ENCODE assay signal across 8 cellular contexts in the genomic region with DNA sequence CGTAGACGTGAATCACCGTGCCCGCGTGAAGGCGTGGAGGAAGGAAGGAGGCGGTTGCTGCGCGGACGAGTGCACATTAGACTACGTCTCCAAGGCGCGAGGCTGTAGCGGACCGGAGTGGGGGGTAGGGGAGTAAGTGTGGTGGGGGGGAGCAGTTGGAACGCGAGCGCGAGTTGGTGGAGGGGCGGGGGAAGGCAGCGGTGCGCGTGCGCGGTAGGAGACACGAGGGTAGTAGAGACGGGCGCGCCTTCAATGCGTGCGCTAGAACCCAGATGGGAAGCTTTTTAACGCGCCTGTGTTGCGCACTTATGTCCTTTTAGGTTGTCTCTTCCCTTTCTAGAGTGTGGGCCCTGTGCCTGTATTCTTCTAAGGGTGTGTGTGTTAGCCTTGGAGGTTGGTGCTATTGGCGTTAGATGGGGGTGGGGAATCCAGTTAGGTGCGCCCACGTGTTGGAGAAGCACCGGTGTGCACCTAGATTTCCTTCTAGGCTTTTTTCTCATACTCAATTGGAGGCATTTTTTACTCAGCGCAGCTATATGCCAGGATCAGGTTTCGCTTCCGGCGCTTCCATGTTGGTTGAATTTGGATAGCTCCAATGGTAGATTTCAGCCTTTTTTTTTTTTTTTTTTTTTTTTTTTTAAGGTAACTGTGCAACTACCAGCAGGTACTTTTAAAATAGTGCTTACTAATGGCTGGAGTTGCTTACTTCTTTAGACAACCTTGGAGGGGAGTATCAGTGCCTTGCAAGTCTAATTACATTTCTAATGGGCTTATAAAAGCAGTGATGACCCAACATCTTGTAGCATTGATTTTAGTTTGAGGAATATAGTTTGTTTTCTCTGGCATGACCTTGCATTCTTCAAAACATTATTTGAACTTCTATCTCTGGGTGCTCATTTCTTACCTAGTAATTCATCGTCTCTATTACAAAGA. TPM values are rescaled to one million over a fixed set of nuclear protein-coding genes. Genes with fewer than 3 reads are reported as not detected.
A peak's percentile ranks its signal among the peaks of the same experiment; 100 is the strongest.
DNase-seq lines count a peak whose midpoint lies in the region; ATAC-seq and TF ChIP-seq lines count a peak whose summit lies in the region.

No MANE protein-coding gene starts in this region.

- H3K9me3 ChIP-seq in left ventricle myocardium inferior (replicated peaks) (no peaks in the 10 kb centered on the region), prostate gland (no peaks in the 10 kb centered on the region)

- intact Hi-C loops in left ventricle myocardium inferior (cut with micrococcal nuclease), result no loop called here
- intact Hi-C loops in prostate gland (cut with DNase I), result no loop called here

- POLR2A ChIA-PET in T-cell (lab: Charles Lee), result interaction anchor here in 1 of 2 donors (0.6 to 0.8 kb wide), 3 partner anchors 17 to 487 kb away, joined by 3 to 5 read pairs (median 4); no protein-coding TSS in a partner anchor

- peak overlapping the region; percentile 97 to 98 for H3K27ac Mint-ChIP-seq in T-cell

- H3K27ac ChIP-seq in left ventricle myocardium inferior (replicated peaks) (peak overlapping the region; percentile 90), prostate gland (peak overlapping the region; percentile 95 to 97), urinary bladder (ENCODE audit: low read depth) (peak overlapping the region; percentile 40)

- peak; percentile 61 for DNase-seq in A172 (ENCODE audit: low spot score)
- DNase-seq in NCI-H1092 treated with DMSO at 0.1 percent for 48 hours (lab: John Stamatoyannopoulos, UW), result peak; percentile 54
- DNase-seq in T-cell, result peak; percentile 31 to 79 (median 69)
- peak; percentile 42 for DNase-seq in amniotic epithelial cell (ENCODE audit: low read depth)
- peak; percentile 65 for DNase-seq in left ventricle myocardium inferior
- peak; percentile 71 for DNase-seq in prostate gland (ENCODE audit: low spot score)

- H3K4me3 ChIP-seq in left ventricle myocardium inferior (peak overlapping the region; percentile 97), prostate gland (peak overlapping the region; percentile 77 to 92), urinary bladder (ENCODE audit: low read depth, low read length) (peak overlapping the region; percentile 80)

- no peaks in the 10 kb centered on the region for H3K9me3 Mint-ChIP-seq in T-cell

- peaks cover 7% of the 10 kb centered on the region for H3K36me3 ChIP-seq in left ventricle myocardium inferior
- H3K36me3 ChIP-seq in prostate gland, result no peaks in the 10 kb centered on the region
- no peaks in the 10 kb centered on the region for H3K36me3 ChIP-seq in urinary bladder (ENCODE audit: insufficient read depth)

- no peak for TF ChIP-seq POLR2A in prostate gland (IDR thresholded peaks at IDR 0.05)

- H3K27me3 ChIP-seq in left ventricle myocardium inferior (ENCODE audit: low read depth) (no peaks in the 10 kb centered on the region), prostate gland (replicated peaks; ENCODE audit: insufficient read depth) (no peaks in the 10 kb centered on the region)

- peak; percentile 35 for ATAC-seq in GM19035 (IDR thresholded peaks at IDR 0.05; ENCODE audit: unreplicated experiment)
- peak; percentile 21 to 31 (median 30) for ATAC-seq in T-cell (replicated peaks in 1 of 4)

- TF ChIP-seq CTCF in left ventricle myocardium inferior (IDR thresholded peaks at IDR 0.05; ENCODE audit: borderline replicate concordance), result no peak
- no peak for TF ChIP-seq CTCF in prostate gland (IDR thresholded peaks at IDR 0.05)

- H3K27me3 Mint-ChIP-seq in T-cell, result no peaks in the 10 kb centered on the region

- CTCF ChIA-PET in T-cell (lab: Charles Lee), result interaction anchor here in 1 of 2 donors (0.6 to 1.2 kb wide), 6 partner anchors 73 to 1617 kb away, joined by 3 to 6 read pairs (median 4); partner anchors contain the start of genes AAAS, SOAT2, SPRYD3 and TARBP2

- H3K4me3 Mint-ChIP-seq in T-cell, result peak overlapping the region; percentile 98 to 100 (median 99)

- 4% methylated on average over 40 of the region's 43 CpGs for WGBS in prostate gland
- WGBS in urinary bladder, result 3% methylated on average over 43 of the region's 43 CpGs

- H3K36me3 Mint-ChIP-seq in T-cell, result peaks cover 6% of the 10 kb centered on the region

- H3K4me1 ChIP-seq in left ventricle myocardium inferior (peaks cover 77% of the 10 kb centered on the region), prostate gland (replicated peaks) (peaks cover 15% of the 10 kb centered on the region), urinary bladder (ENCODE audit: insufficient read depth) (peaks cover 2% of the 10 kb centered on the region)

- H3K4me1 Mint-ChIP-seq in T-cell, result peaks cover 56 to 66% (median 58%) of the 10 kb centered on the region in 3 donors

RNA-seq across cellular contexts. Expression of gene EIF4B, which starts 0.8 kb away (rescaled TPM):
- total RNA-seq in A172 (2014; rRNA removed; shearing (Covaris generic)), result 290 and 314 TPM in 2 replicates
- total RNA-seq in T-cell (100 to 1,000 TPM; 710 to 755 (median 729) TPM), left ventricle myocardium inferior (390 TPM), prostate gland (100 to 1,000 TPM; 419 to 458 TPM), urinary bladder (743 TPM)
- polyA plus RNA-seq in urinary bladder, result 246 TPM

RNA-seq across cellular contexts. Expression of gene TNS2, which starts 42.8 kb away (rescaled TPM):
- 18.9 and 24.5 TPM in 2 replicates for total RNA-seq in A172 (2014; rRNA removed; shearing (Covaris generic))
- 1 to 10 TPM; 2.5 to 5.1 (median 3.0) TPM for total RNA-seq in T-cell
- 109 TPM for total RNA-seq in left ventricle myocardium inferior
- total RNA-seq in prostate gland, result 100 to 1,000 TPM in 1 of 2 donors, 10 to 100 TPM in 1; 66.5 to 180 TPM
- total RNA-seq in urinary bladder, result 57.9 TPM
- 178 TPM for polyA plus RNA-seq in urinary bladder

RNA-seq across cellular contexts. Expression of gene KRT18, which starts 58.2 kb away (rescaled TPM):
- 1,324 and 2,186 TPM in 2 replicates for total RNA-seq in A172 (2014; rRNA removed; shearing (Covaris generic))
- total RNA-seq in T-cell (10 to 100 TPM in 3 of 5 donors, 1 to 10 TPM in 2; 3.0 to 14.9 (median 11.8) TPM), left ventricle myocardium inferior (3.7 TPM), prostate gland (100 to 1,000 TPM; 211 to 737 TPM), urinary bladder (81.8 TPM)
- 70.9 TPM for polyA plus RNA-seq in urinary bladder

Comparison
In these comparisons a context has a peak if more than half of its experiments do, and no peak if none do; other contexts are left out.
1. Peak in every context shown above with its lines: DNase-seq, ATAC-seq, H3K4me3 ChIP-seq and H3K27ac ChIP-seq.
2. H3K27ac ChIP-seq: peak in every context shown above with its lines; median percentile 96 in prostate gland; 90 in left ventricle myocardium inferior; 40 in urinary bladder.